18 cellular contexts compared by ENCODE assay signal in genomic region chr7:70156052-70156451, GRCh38.
"Had no signal": no experiment of that assay in that cellular context is flagged by ENCODE, and none has a peak within 500 bp of the region (broad histone marks: within the 10 kb centered on the region; RNA-seq: fewer than 3 reads in every experiment).

No MANE protein-coding gene starts in this region.

- H3K4me1 Mint-ChIP-seq: activated CD4-positive, alpha-beta T cell treated with anti-CD3 and anti-CD28 coated beads, Interleukin-2, amount 10 ng/mL, durations not matched to agents 7 days and 5 days; activated naive CD8-positive, alpha-beta T cell treated with anti-CD3 and anti-CD28 coated beads for 36 hours; stimulated activated naive B cell treated with anti-CD40 and anti-IgM and Interleukin-4, amounts not matched to agents 10 μg/mL and 1 μg/mL and 100 μg/mL, for 72 hours had no signal

- DNase-seq: activated CD4-positive, alpha-beta T cell treated with anti-CD3 and anti-CD28 coated beads, Interleukin-2, amount 10 ng/mL, durations not matched to agents 7 days and 5 days; activated CD8-positive, alpha-beta memory T cell treated with anti-CD3 and anti-CD28 coated beads for 24 hours; activated naive CD8-positive, alpha-beta T cell treated with anti-CD3 and anti-CD28 coated beads for 36 hours; amygdala; body of pancreas; caudate nucleus; left ventricle myocardium inferior; naive thymus-derived CD8-positive, alpha-beta T cell; retina; stimulated activated CD4-positive, alpha-beta T cell treated with anti-CD3 and anti-CD28 coated beads, Interleukin-15, amount 100 ng/mL, for 24 hours; stimulated activated CD4-positive, alpha-beta T cell treated with anti-CD3 and anti-CD28 coated beads, Interleukin-4, amount 100 ng/mL, for 1 hour; stimulated activated naive B cell treated with anti-CD40 and anti-IgM and Interleukin-4, amounts not matched to agents 10 μg/mL and 1 μg/mL and 100 μg/mL, for 72 hours had no signal

- ATAC-seq: body of pancreas; esophagus mucosa; naive thymus-derived CD8-positive, alpha-beta T cell; stimulated activated naive B cell treated with anti-CD40 and anti-IgM and Interleukin-4, amounts not matched to agents 10 μg/mL and 1 μg/mL and 100 μg/mL, for 72 hours had no signal

- H3K4me3 ChIP-seq: body of pancreas, hepatocyte, left ventricle myocardium inferior, tibial nerve, vagina had no signal

- H3K27me3 ChIP-seq: body of pancreas, hepatocyte, neutrophil, tibial nerve, vagina had no signal

- H3K4me1 ChIP-seq: body of pancreas, left ventricle myocardium inferior, tibial nerve, vagina had no signal

- H3K27ac ChIP-seq: body of pancreas, hepatocyte, left ventricle myocardium inferior, neutrophil, tibial nerve, vagina had no signal

- H3K9me3 ChIP-seq: body of pancreas, neutrophil had no signal

- H3K27ac Mint-ChIP-seq: activated CD4-positive, alpha-beta T cell treated with anti-CD3 and anti-CD28 coated beads, Interleukin-2, amount 10 ng/mL, durations not matched to agents 7 days and 5 days; activated naive CD8-positive, alpha-beta T cell treated with anti-CD3 and anti-CD28 coated beads for 36 hours; activated T-helper 1 cell treated with anti-CD3 and anti-CD28 coated beads, Interleukin-12 subunit alpha, Interleukin-12 subunit beta, Interleukin-2, Interleukin-4 antibody, amounts not matched to agents 30 ng/mL and 10 ng/mL and 1 ng/mL, durations not matched to agents 14 hours and 24 hours and 36 hours; naive thymus-derived CD8-positive, alpha-beta T cell; stimulated activated naive B cell treated with anti-CD40 and anti-IgM and Interleukin-4, amounts not matched to agents 10 μg/mL and 1 μg/mL and 100 μg/mL, for 72 hours had no signal

- H3K27me3 Mint-ChIP-seq: activated naive CD8-positive, alpha-beta T cell treated with anti-CD3 and anti-CD28 coated beads for 36 hours; stimulated activated naive B cell treated with anti-CD40 and anti-IgM and Interleukin-4, amounts not matched to agents 10 μg/mL and 1 μg/mL and 100 μg/mL, for 72 hours had no signal

- H3K36me3 Mint-ChIP-seq: activated naive CD8-positive, alpha-beta T cell treated with anti-CD3 and anti-CD28 coated beads for 36 hours had no signal

- H3K36me3 ChIP-seq: left ventricle myocardium inferior, neutrophil, tibial nerve, vagina had no signal

- H3K4me3 Mint-ChIP-seq: activated CD4-positive, alpha-beta T cell treated with anti-CD3 and anti-CD28 coated beads, Interleukin-2, amount 10 ng/mL, durations not matched to agents 7 days and 5 days; activated naive CD8-positive, alpha-beta T cell treated with anti-CD3 and anti-CD28 coated beads for 36 hours; activated T-helper 1 cell treated with anti-CD3 and anti-CD28 coated beads, Interleukin-12 subunit alpha, Interleukin-12 subunit beta, Interleukin-2, Interleukin-4 antibody, amounts not matched to agents 30 ng/mL and 10 ng/mL and 1 ng/mL, durations not matched to agents 14 hours and 24 hours and 36 hours; naive thymus-derived CD8-positive, alpha-beta T cell; stimulated activated naive B cell treated with anti-CD40 and anti-IgM and Interleukin-4, amounts not matched to agents 10 μg/mL and 1 μg/mL and 100 μg/mL, for 72 hours had no signal
